In the genomic region with DNA sequence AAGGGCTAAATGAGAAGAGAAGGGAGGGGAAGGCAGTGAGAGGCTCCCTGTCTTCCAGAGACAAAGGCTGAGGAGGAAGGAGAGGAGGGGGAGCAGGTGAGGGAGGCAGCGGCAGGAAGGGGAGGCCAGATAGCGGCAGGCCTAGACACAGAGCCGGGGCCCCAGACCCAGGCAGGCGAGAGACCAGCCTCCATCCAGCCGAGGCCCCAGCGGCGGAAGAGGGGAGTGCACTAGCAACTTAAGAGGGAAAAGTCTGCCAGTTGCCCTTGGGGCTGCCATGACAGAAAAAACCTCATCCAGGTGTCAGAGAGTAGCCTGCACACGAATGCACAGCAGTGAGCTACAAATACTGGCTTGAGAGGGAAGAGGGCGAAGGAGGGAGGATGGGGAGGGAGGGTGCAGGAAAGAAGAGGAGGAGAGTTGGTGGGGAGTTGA, we compare ENCODE assay signal across 1 cellular context.
TF ChIP-seq lines count a peak whose summit lies in the region.

No MANE protein-coding gene starts in this region.

TF ChIP-seq in HEK293, 187 proteins besides CTCF, POLR2A, EP300 and RAD21 (continued from another document):
- TF ChIP-seq, protein P1, sequence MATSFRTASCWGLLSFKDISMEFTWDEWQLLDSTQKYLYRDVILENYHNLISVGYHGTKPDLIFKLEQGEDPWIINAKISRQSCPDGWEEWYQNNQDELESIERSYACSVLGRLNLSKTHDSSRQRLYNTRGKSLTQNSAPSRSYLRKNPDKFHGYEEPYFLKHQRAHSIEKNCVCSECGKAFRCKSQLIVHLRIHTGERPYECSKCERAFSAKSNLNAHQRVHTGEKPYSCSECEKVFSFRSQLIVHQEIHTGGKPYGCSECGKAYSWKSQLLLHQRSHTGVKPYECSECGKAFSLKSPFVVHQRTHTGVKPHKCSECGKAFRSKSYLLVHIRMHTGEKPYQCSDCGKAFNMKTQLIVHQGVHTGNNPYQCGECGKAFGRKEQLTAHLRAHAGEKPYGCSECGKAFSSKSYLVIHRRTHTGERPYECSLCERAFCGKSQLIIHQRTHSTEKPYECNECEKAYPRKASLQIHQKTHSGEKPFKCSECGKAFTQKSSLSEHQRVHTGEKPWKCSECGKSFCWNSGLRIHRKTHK (tag by site-specific recombination; IDR thresholded peaks at IDR 0.05): no peak
- TF ChIP-seq ZNF514 (tag by site-specific recombination; IDR thresholded peaks at IDR 0.05) (no peak), ZNF701 (tag by site-specific recombination; IDR thresholded peaks at IDR 0.05) (no peak), ZNF132 (tag by site-specific recombination; IDR thresholded peaks at IDR 0.05; ENCODE audit: borderline replicate concordance) (no peak), ZBTB17 (tag by site-specific recombination; IDR thresholded peaks at IDR 0.05) (peak; percentile 85)
TF ChIP-seq in HEK293: peak in this region for 5.
